In genomic region chr5:67187318-67187717, GRCh38 we compare ENCODE assay signal across 10 cellular contexts.
DNase-seq lines count a peak whose midpoint lies in the region; ATAC-seq and FAIRE-seq lines count a peak whose summit lies in the region.
"Had no signal": no experiment of that assay in that cellular context is flagged by ENCODE, and none has a peak within 500 bp of the region (broad histone marks: within the 10 kb centered on the region; RNA-seq: fewer than 3 reads in every experiment).

No MANE protein-coding gene starts in this region.

- DNase-seq in GM18507 (ENCODE audit: extremely low spot score, insufficient read length, low read depth) (no peak), NOMO-1 (lab: John Stamatoyannopoulos, UW; ENCODE audit: unreplicated experiment in 2 of 2) (peak; percentile 81 to 93), germinal center (ENCODE audit: low spot score) (peak; percentile 68), GM19240 (ENCODE audit: insufficient read length, low spot score) (no peak), NCI-H1417 treated with DMSO at 0.1 percent for 48 hours (lab: John Stamatoyannopoulos, UW) (no peak)
- DNase-seq in stimulated activated CD4-positive, alpha-beta T cell treated with anti-CD3 and anti-CD28 coated beads, Interleukin-2, amount 100 ng/mL, for 48 hours, result no peak
- DNase-seq: NCI-H1417, thyroid gland had no signal

- ATAC-seq in GM21723 (IDR thresholded peaks at IDR 0.05; ENCODE audit: unreplicated experiment), result peak; percentile 55
- ATAC-seq in GM19023 (IDR thresholded peaks at IDR 0.05; ENCODE audit: unreplicated experiment), result no peak

- FAIRE-seq in GM18507 (lab: Jason Lieb, UNC), result peak; percentile 87

Comparison
In these comparisons a context has a peak if more than half of its experiments do, and no peak if none do; other contexts are left out.
1. DNase-seq: peak in NOMO-1 (2 of 2) and germinal center (single experiment); none in GM18507 (single experiment), stimulated activated CD4-positive, alpha-beta T cell treated with anti-CD3 and anti-CD28 coated beads, Interleukin-2, amount 100 ng/mL, for 48 hours (0 of 2), GM19240 (single experiment) and NCI-H1417 treated with DMSO at 0.1 percent for 48 hours (single experiment).